Comparison of ENCODE assay signal across 1 cellular context in the genomic region with DNA sequence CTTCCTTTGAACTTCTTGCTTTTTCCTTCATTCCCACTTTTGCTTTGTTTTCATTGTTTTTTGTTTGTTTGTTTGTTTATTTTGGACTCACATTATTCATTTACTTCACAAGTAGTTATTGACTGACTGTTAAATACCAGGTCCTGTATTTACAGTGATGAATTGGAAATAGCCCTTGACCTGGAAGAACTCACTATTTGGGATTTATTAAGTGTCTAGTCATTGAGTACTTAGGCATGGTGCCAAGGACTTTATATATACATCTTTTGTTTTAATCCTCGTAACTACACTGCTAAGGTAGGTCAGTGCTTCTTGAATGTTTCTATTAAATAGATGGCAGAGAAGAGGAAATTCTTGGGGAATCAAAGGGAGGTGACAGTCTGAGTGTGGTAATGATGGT.
TF ChIP-seq lines count a peak whose summit lies in the region.

No MANE protein-coding gene starts in this region.

TF ChIP-seq in IMR-90, 13 proteins besides CTCF, POLR2A, EP300 and RAD21:
- TF ChIP-seq, protein P1, sequence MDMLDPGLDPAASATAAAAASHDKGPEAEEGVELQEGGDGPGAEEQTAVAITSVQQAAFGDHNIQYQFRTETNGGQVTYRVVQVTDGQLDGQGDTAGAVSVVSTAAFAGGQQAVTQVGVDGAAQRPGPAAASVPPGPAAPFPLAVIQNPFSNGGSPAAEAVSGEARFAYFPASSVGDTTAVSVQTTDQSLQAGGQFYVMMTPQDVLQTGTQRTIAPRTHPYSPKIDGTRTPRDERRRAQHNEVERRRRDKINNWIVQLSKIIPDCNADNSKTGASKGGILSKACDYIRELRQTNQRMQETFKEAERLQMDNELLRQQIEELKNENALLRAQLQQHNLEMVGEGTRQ (IDR thresholded peaks at IDR 0.05; ENCODE audit: low read depth, low read length) = no peak
- no peak for TF ChIP-seq NFE2L2 (IDR thresholded peaks at IDR 0.05; ENCODE audit: low read depth, low read length)
